In the genomic region with DNA sequence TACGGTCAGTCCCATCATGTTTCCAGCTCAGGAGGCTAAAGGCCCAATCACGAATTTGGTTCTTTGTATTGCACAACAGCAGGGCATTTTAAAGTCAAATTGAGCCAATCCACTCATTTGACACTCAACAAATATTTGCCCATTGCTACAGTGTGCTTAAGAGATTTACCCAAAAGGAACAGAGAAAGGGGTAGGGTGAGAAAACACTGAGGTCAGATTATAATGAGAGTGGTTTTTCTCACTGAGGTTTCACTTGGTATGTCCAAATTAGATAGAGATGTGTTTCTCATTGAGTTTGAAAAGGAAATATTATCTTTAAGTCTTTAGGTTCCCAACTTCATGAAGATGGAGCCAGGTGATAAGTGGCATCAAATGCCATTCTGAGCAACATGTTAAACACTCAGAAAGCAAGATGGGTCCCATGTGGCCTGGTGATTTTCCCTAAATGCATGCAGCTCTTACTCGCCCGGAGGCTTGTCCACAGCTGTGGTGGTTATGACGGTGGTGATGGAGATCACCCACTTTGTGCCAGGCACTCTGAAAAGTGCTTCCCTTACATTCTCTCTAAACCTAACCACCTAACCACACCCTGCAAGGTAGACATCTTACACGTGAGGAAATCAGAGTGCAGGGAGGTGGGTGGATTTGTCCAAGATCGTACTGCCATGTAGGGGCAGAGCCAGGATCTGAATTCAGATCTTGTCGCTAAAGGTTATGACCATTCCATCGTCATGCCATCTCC, we compare ENCODE assay signal across 10 cellular contexts. TPM values are rescaled to one million over a fixed set of nuclear protein-coding genes. Genes with fewer than 3 reads are reported as not detected.
DNase-seq lines count a peak whose midpoint lies in the region; ATAC-seq lines count a peak whose summit lies in the region.
"Had no signal": no experiment of that assay in that cellular context is flagged by ENCODE, and none has a peak within 500 bp of the region (broad histone marks: within the 10 kb centered on the region; RNA-seq: fewer than 3 reads in every experiment).

No MANE protein-coding gene starts in this region.

- peak overlapping the region; percentile 89 for H3K27ac Mint-ChIP-seq in activated T-cell treated with anti-CD3 and anti-CD28 coated beads, Interleukin-2, amount 50 U/mL, for 24 hours
- H3K27ac Mint-ChIP-seq in activated T-helper 17 cell treated with anti-CD3 and anti-CD28 coated beads, Interleukin-2, amount 50 U/mL, for 72 hours: peak overlapping the region; percentile 92
- peak overlapping the region; percentile 99 for H3K27ac Mint-ChIP-seq in stimulated activated naive B cell treated with anti-CD40 and anti-IgM and Interleukin-4, amounts not matched to agents 10 μg/mL and 1 μg/mL and 100 μg/mL, for 72 hours

- H3K4me3 Mint-ChIP-seq in activated T-cell treated with anti-CD3 and anti-CD28 coated beads, Interleukin-2, amount 50 U/mL, for 24 hours: no peak overlapping the region
- peak overlapping the region; percentile 69 for H3K4me3 Mint-ChIP-seq in activated T-helper 17 cell treated with anti-CD3 and anti-CD28 coated beads, Interleukin-2, amount 50 U/mL, for 72 hours
- peak overlapping the region; percentile 26 to 41 for H3K4me3 Mint-ChIP-seq in stimulated activated naive B cell treated with anti-CD40 and anti-IgM and Interleukin-4, amounts not matched to agents 10 μg/mL and 1 μg/mL and 100 μg/mL, for 72 hours
- H3K4me3 Mint-ChIP-seq: CD14-positive monocyte, HFFc6 had no signal

- H3K36me3 Mint-ChIP-seq in activated T-cell treated with anti-CD3 and anti-CD28 coated beads, Interleukin-2, amount 50 U/mL, for 24 hours (ENCODE audit: low read depth): no peaks in the 10 kb centered on the region
- H3K36me3 Mint-ChIP-seq in activated T-helper 17 cell treated with anti-CD3 and anti-CD28 coated beads, Interleukin-2, amount 50 U/mL, for 72 hours (ENCODE audit: low read depth): no peaks in the 10 kb centered on the region
- H3K36me3 Mint-ChIP-seq in stimulated activated naive B cell treated with anti-CD40 and anti-IgM and Interleukin-4, amounts not matched to agents 10 μg/mL and 1 μg/mL and 100 μg/mL, for 72 hours: no peaks in the 10 kb centered on the region

- no peaks in the 10 kb centered on the region for H3K27me3 Mint-ChIP-seq in activated T-cell treated with anti-CD3 and anti-CD28 coated beads, Interleukin-2, amount 50 U/mL, for 24 hours
- no peaks in the 10 kb centered on the region for H3K27me3 Mint-ChIP-seq in activated T-helper 17 cell treated with anti-CD3 and anti-CD28 coated beads, Interleukin-2, amount 50 U/mL, for 72 hours
- no peaks in the 10 kb centered on the region for H3K27me3 Mint-ChIP-seq in stimulated activated naive B cell treated with anti-CD40 and anti-IgM and Interleukin-4, amounts not matched to agents 10 μg/mL and 1 μg/mL and 100 μg/mL, for 72 hours

- peak; percentile 26 for DNase-seq in activated T-cell treated with anti-CD3 and anti-CD28 coated beads, Interleukin-2, amount 50 U/mL, for 24 hours
- no peak for DNase-seq in activated T-cell treated with anti-CD3 and anti-CD28 coated beads, Interleukin-2, amount 50 U/mL, for 48 hours
- peak; percentile 55 for DNase-seq in stimulated activated naive B cell treated with anti-CD40 and anti-IgM and Interleukin-4, amounts not matched to agents 10 μg/mL and 1 μg/mL and 100 μg/mL, for 72 hours
- DNase-seq in middle frontal gyrus (ENCODE audit: extremely low spot score, low spot score) (no peak), NCI-H146 treated with DMSO at 0.1 percent for 48 hours (lab: John Stamatoyannopoulos, UW; ENCODE audit: unreplicated experiment) (no peak)

- ATAC-seq in HG03097 (IDR thresholded peaks at IDR 0.05; ENCODE audit: low FRiP score, unreplicated experiment): peak; percentile 34
- peak; percentile 36 for ATAC-seq in activated T-helper 17 cell treated with anti-CD3 and anti-CD28 coated beads, Interleukin-2, amount 50 U/mL, for 72 hours (replicated peaks)
- peak; percentile 41 to 47 for ATAC-seq in stimulated activated naive B cell treated with anti-CD40 and anti-IgM and Interleukin-4, amounts not matched to agents 10 μg/mL and 1 μg/mL and 100 μg/mL, for 72 hours (replicated peaks)
- no peak for ATAC-seq in GM18909 (IDR thresholded peaks at IDR 0.05; ENCODE audit: poor library complexity, unreplicated experiment)

- H3K4me1 Mint-ChIP-seq in activated T-cell treated with anti-CD3 and anti-CD28 coated beads, Interleukin-2, amount 50 U/mL, for 24 hours (ENCODE audit: low read depth): peaks cover 65% of the 10 kb centered on the region
- peaks cover 45% of the 10 kb centered on the region for H3K4me1 Mint-ChIP-seq in activated T-helper 17 cell treated with anti-CD3 and anti-CD28 coated beads, Interleukin-2, amount 50 U/mL, for 72 hours
- peaks cover 41 to 73% of the 10 kb centered on the region in 2 donors for H3K4me1 Mint-ChIP-seq in stimulated activated naive B cell treated with anti-CD40 and anti-IgM and Interleukin-4, amounts not matched to agents 10 μg/mL and 1 μg/mL and 100 μg/mL, for 72 hours

- no peaks in the 10 kb centered on the region for H3K9me3 Mint-ChIP-seq in activated T-cell treated with anti-CD3 and anti-CD28 coated beads, Interleukin-2, amount 50 U/mL, for 24 hours
- no peaks in the 10 kb centered on the region for H3K9me3 Mint-ChIP-seq in activated T-helper 17 cell treated with anti-CD3 and anti-CD28 coated beads, Interleukin-2, amount 50 U/mL, for 72 hours
- no peaks in the 10 kb centered on the region for H3K9me3 Mint-ChIP-seq in stimulated activated naive B cell treated with anti-CD40 and anti-IgM and Interleukin-4, amounts not matched to agents 10 μg/mL and 1 μg/mL and 100 μg/mL, for 72 hours
- H3K9me3 Mint-ChIP-seq: HFFc6 had no signal

RNA-seq across cellular contexts. Expression of a gene that starts 31.2 kb away (rescaled TPM):
- 100 to 1,000 TPM in 1 of 2 donors, 10 to 100 TPM in 1; 60.9 to 102 TPM for total RNA-seq in activated T-helper 17 cell treated with anti-CD3 and anti-CD28 coated beads, Interleukin-2, amount 50 U/mL, for 72 hours

Comparison
In these comparisons a context has a peak if more than half of its experiments do, and no peak if none do; other contexts are left out.
1. DNase-seq: peak in activated T-cell treated with anti-CD3 and anti-CD28 coated beads, Interleukin-2, amount 50 U/mL, for 24 hours (single experiment) and stimulated activated naive B cell treated with anti-CD40 and anti-IgM and Interleukin-4, amounts not matched to agents 10 μg/mL and 1 μg/mL and 100 μg/mL, for 72 hours (single experiment); none in activated T-cell treated with anti-CD3 and anti-CD28 coated beads, Interleukin-2, amount 50 U/mL, for 48 hours (0 of 2), middle frontal gyrus (single experiment) and NCI-H146 treated with DMSO at 0.1 percent for 48 hours (single experiment).
2. Peak in every context shown above with its lines, with median percentiles within 50 percentile points of each other: H3K27ac Mint-ChIP-seq.